1 cellular context compared by ENCODE assay signal in genomic region chr9:16352232-16352631, GRCh38.
TF ChIP-seq lines count a peak whose summit lies in the region.

No MANE protein-coding gene starts in this region.

TF ChIP-seq in IMR-90, 13 proteins besides CTCF, POLR2A, EP300 and RAD21:
- TF ChIP-seq ELK1 (IDR thresholded peaks at IDR 0.05; ENCODE audit: borderline replicate concordance, low read depth, low read length), result no peak
- no peak for TF ChIP-seq USF2 (IDR thresholded peaks at IDR 0.05; ENCODE audit: low read depth, low read length)
- TF ChIP-seq MAFK (IDR thresholded peaks at IDR 0.05; ENCODE audit: low read depth, low read length), result no peak
- TF ChIP-seq RFX5 (IDR thresholded peaks at IDR 0.05; ENCODE audit: low read depth, low read length), result no peak
- TF ChIP-seq RCOR1 (IDR thresholded peaks at IDR 0.05; ENCODE audit: insufficient replicate concordance, low read length), result no peak
- no peak for TF ChIP-seq MXI1 (IDR thresholded peaks at IDR 0.05; ENCODE audit: borderline replicate concordance, low read depth, low read length)
- no peak for TF ChIP-seq MAZ (IDR thresholded peaks at IDR 0.05; ENCODE audit: borderline replicate concordance, low read depth, low read length)
- no peak for TF ChIP-seq FOS (IDR thresholded peaks at IDR 0.05; ENCODE audit: low read depth, low read length)
- TF ChIP-seq CEBPB (IDR thresholded peaks at IDR 0.05; ENCODE audit: low read depth, low read length), result no peak
- no peak for TF ChIP-seq BHLHE40 (IDR thresholded peaks at IDR 0.05; ENCODE audit: low read depth, low read length)
- no peak for TF ChIP-seq SMC3 (IDR thresholded peaks at IDR 0.05; ENCODE audit: low read depth, low read length)
- TF ChIP-seq NFE2L2 (IDR thresholded peaks at IDR 0.05; ENCODE audit: low read depth, low read length), result no peak
- no peak for TF ChIP-seq CHD1 (IDR thresholded peaks at IDR 0.05; ENCODE audit: low read depth, low read length)
TF ChIP-seq in IMR-90: peak in this region for 0.
